ENCODE assay signal across 1 cellular context in the genomic region with DNA sequence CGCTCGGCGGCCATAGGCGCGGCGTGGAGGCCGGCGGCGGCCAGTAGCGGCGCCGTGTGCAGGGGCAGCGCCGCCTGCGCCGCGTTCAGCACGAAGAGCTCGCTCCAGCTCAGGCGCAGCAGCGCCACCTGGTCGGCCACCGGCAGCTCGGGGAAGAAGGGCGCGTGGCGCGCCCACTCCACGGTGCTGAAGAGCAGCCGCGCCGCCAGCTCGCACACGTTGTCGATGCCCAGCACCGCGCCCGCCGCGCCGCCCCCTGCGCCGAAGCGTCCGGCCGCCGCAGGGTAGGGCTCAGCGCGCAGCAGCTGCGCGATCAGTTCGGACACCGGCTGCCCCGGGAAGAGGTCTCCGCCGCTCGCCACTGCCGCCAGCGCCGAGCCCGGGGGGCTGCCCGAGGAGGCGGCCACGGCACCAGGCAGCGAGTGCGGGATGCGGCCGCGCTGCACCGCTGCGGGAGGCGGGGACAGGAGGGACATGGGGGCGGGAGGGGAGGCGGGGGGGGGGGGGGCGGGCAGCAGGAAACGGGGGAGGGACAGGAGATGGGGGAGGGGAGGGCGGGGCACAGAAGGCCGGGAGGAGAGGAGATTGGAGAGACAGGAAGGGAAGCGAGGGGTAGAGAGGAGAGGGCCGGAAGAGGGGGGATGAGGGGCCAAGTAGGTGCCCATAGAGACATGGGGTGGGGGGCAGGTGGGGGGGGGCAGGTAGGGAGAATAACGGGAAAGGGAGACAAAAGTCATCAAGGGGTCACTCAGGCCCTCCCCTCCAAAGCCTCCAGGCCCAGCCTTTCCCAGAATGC.
A peak's percentile ranks its signal among the peaks of the same experiment; 100 is the strongest.
TF ChIP-seq lines count a peak whose summit lies in the region.

No MANE protein-coding gene starts in this region.

TF ChIP-seq in HEK293, 187 proteins besides CTCF, POLR2A, EP300 and RAD21 (continued from another document):
- TF ChIP-seq OSR2 (tag by site-specific recombination; IDR thresholded peaks at IDR 0.05) (peak; percentile 6; the same call in 1 of the 2 replicates), KLF9 (tag by site-specific recombination; IDR thresholded peaks at IDR 0.05; ENCODE audit: low read depth) (no peak), ZNF621 (tag by site-specific recombination; IDR thresholded peaks at IDR 0.05) (no peak), ZBTB8A (tag by site-specific recombination; IDR thresholded peaks at IDR 0.05) (peak; percentile 66), ZNF311 (tag by site-specific recombination; IDR thresholded peaks at IDR 0.05; ENCODE audit: borderline replicate concordance) (no peak), HOXC10 (CRISPR knock-in tag; IDR thresholded peaks at IDR 0.05) (no peak)
TF ChIP-seq in HEK293: peak in this region for 22.
